In genomic region chr17:69275751-69276150, GRCh38 we compare ENCODE assay signal across 3 cellular contexts.
"Had no signal": no experiment of that assay in that cellular context is flagged by ENCODE, and none has a peak within 500 bp of the region (broad histone marks: within the 10 kb centered on the region; RNA-seq: fewer than 3 reads in every experiment).

No MANE protein-coding gene starts in this region.

- DNase-seq: GDM1, GF-D8 had no signal

- H3K4me3 ChIP-seq: GM12878 had no signal

- ATAC-seq: GM12878 had no signal
